10 cellular contexts compared by ENCODE assay signal in the genomic region with DNA sequence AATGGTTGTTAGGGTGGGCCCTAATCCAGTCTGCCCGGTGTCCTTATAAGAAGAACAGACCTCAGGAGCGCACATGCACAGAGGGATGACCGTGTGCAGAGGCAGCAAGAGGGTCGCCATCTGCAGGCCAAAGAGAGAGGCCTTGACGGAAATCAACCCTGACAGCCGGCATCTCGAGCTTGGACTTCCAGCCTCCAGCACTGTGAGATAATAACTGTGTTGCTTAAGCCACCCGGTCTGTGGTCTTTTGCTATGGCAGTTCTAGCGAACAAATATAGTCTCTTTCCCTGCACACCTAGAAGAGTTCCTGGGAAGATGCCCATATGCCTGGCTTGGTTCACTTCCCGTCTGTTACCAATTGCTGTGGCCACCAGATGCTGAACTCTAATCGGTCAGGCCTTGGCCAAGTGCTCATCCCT. TPM values are rescaled to one million over a fixed set of nuclear protein-coding genes. Genes with fewer than 3 reads are reported as not detected.
DNase-seq lines count a peak whose midpoint lies in the region; ATAC-seq and TF ChIP-seq lines count a peak whose summit lies in the region.
"Had no signal": no experiment of that assay in that cellular context is flagged by ENCODE, and none has a peak within 500 bp of the region (broad histone marks: within the 10 kb centered on the region; RNA-seq: fewer than 3 reads in every experiment).

No MANE protein-coding gene starts in this region.

- H3K36me3 ChIP-seq in stomach: no peaks in the 10 kb centered on the region

- H3K27ac Mint-ChIP-seq in activated CD4-positive, alpha-beta T cell treated with anti-CD3 and anti-CD28 coated beads for 36 hours: no peak overlapping the region
- H3K27ac Mint-ChIP-seq: activated naive CD4-positive, alpha-beta T cell treated with anti-CD3 and anti-CD28 coated beads for 36 hours had no signal

- WGBS in stomach, 5 donors: 67 to 89% (median 84%) methylated on average over 11 of the region's 11 CpGs

- no peak for TF ChIP-seq POLR2A in stomach (IDR thresholded peaks at IDR 0.05)

- POLR2A ChIA-PET in activated CD4-positive, alpha-beta T cell treated with anti-CD3 and anti-CD28 coated beads for 36 hours (lab: Charles Lee): no interaction called here

- no peaks in the 10 kb centered on the region for H3K9me3 ChIP-seq in stomach

- no peak overlapping the region for H3K4me3 ChIP-seq in foreskin fibroblast (ENCODE audit: low read depth in 1 of 2, low read length in 2 of 2)
- no peak overlapping the region for H3K4me3 ChIP-seq in stomach

- no peak for TF ChIP-seq EP300 in stomach (IDR thresholded peaks at IDR 0.05)

- peaks cover 3% of the 10 kb centered on the region for H3K4me1 Mint-ChIP-seq in activated CD4-positive, alpha-beta T cell treated with anti-CD3 and anti-CD28 coated beads for 36 hours

- H3K9me3 Mint-ChIP-seq in activated CD4-positive, alpha-beta T cell treated with anti-CD3 and anti-CD28 coated beads for 36 hours (ENCODE audit: low read depth): peaks cover under 1% of the 10 kb centered on the region
- H3K9me3 Mint-ChIP-seq: activated naive CD4-positive, alpha-beta T cell treated with anti-CD3 and anti-CD28 coated beads for 36 hours had no signal

- peak overlapping the region in 3 of 5 donors; percentile 50 to 66 (median 51) for H3K27ac ChIP-seq in stomach

- CTCF ChIA-PET in activated CD4-positive, alpha-beta T cell treated with anti-CD3 and anti-CD28 coated beads for 36 hours (lab: Charles Lee): interaction anchor here (0.8 to 1.9 kb wide), 7 partner anchors 16 to 63 kb away, joined by 3 to 7 read pairs (median 3); no protein-coding TSS in a partner anchor

- intact Hi-C loops in activated CD4-positive, alpha-beta T cell treated with anti-CD3 and anti-CD28 coated beads for 36 hours (cut with DNase I, micrococcal nuclease): no loop called here
- intact Hi-C loops in stomach (cut with DNase I; ENCODE audit: low total_unique reads): no loop called here

- peaks cover 10% of the 10 kb centered on the region for H3K27me3 Mint-ChIP-seq in activated CD4-positive, alpha-beta T cell treated with anti-CD3 and anti-CD28 coated beads for 36 hours

- peaks cover 11 to 25% (median 23%) of the 10 kb centered on the region in 4 donors for H3K4me1 ChIP-seq in stomach

- no peak overlapping the region for H3K4me3 Mint-ChIP-seq in activated CD4-positive, alpha-beta T cell treated with anti-CD3 and anti-CD28 coated beads for 36 hours
- H3K4me3 Mint-ChIP-seq: activated naive CD4-positive, alpha-beta T cell treated with anti-CD3 and anti-CD28 coated beads for 36 hours had no signal

- H3K36me3 Mint-ChIP-seq in activated CD4-positive, alpha-beta T cell treated with anti-CD3 and anti-CD28 coated beads for 36 hours (ENCODE audit: low read depth): peaks cover 5% of the 10 kb centered on the region

- TF ChIP-seq CTCF in foreskin fibroblast (IDR thresholded peaks at IDR 0.05; ENCODE audit: low read depth, low read length): peak; percentile 22
- TF ChIP-seq CTCF in stomach (IDR thresholded peaks at IDR 0.05): no peak

- no peak for ATAC-seq in activated CD4-positive, alpha-beta T cell treated with anti-CD3 and anti-CD28 coated beads for 36 hours
- no peak for ATAC-seq in HG03280 (IDR thresholded peaks at IDR 0.05; ENCODE audit: unreplicated experiment)
- no peak for ATAC-seq in HG03432 (IDR thresholded peaks at IDR 0.05; ENCODE audit: unreplicated experiment)

- peaks cover 0 to 3% (median 0%) of the 10 kb centered on the region in 3 donors for H3K27me3 ChIP-seq in stomach

- peak; percentile 37 for DNase-seq in activated CD4-positive, alpha-beta T cell treated with anti-CD3 and anti-CD28 coated beads for 36 hours
- no peak for DNase-seq in activated CD4-positive, alpha-beta T cell treated with anti-CD3 and anti-CD28 coated beads, Interleukin-2, amount 50 U/mL, for 1 hour
- DNase-seq in RPMI7951 (ENCODE audit: low read depth) (peak; percentile 67), foreskin fibroblast (peak; percentile 51 to 78), stomach (no peak), COLO668 (lab: John Stamatoyannopoulos, UW; ENCODE audit: unreplicated experiment) (no peak)
- DNase-seq: activated naive CD4-positive, alpha-beta T cell treated with anti-CD3 and anti-CD28 coated beads for 36 hours; NCI-H774 had no signal

RNA-seq across cellular contexts. Expression of gene PTGIS, which starts 35.3 kb away (rescaled TPM):
- total RNA-seq in activated CD4-positive, alpha-beta T cell treated with anti-CD3 and anti-CD28 coated beads for 36 hours: under 1 TPM; 0.21 to 0.43 TPM
- total RNA-seq in RPMI7951 (2014; rRNA removed; shearing (Covaris generic)): under 0.01 and 0.24 TPM in 2 replicates
- total RNA-seq in stomach: 10 to 100 TPM in 4 of 5 donors, 1 to 10 TPM in 1; 8.4 to 84.8 (median 24.8) TPM
- 10 to 100 TPM in 1 of 3 donors, 1 to 10 TPM in 2; 4.9 to 14.8 (median 6.9) TPM for polyA plus RNA-seq in stomach
- total RNA-seq: activated naive CD4-positive, alpha-beta T cell treated with anti-CD3 and anti-CD28 coated beads for 36 hours had no signal

Comparison
In these comparisons a context has a peak if more than half of its experiments do, and no peak if none do; other contexts are left out.
1. DNase-seq: peak in activated CD4-positive, alpha-beta T cell treated with anti-CD3 and anti-CD28 coated beads for 36 hours (single experiment), RPMI7951 (single experiment) and foreskin fibroblast (2 of 2); none in activated CD4-positive, alpha-beta T cell treated with anti-CD3 and anti-CD28 coated beads, Interleukin-2, amount 50 U/mL, for 1 hour (single experiment), stomach (single experiment) and COLO668 (single experiment).